ENCODE assay signal across 8 cellular contexts in genomic region chr16:74607310-74607966, GRCh38. TPM values are rescaled to one million over a fixed set of nuclear protein-coding genes. Genes with fewer than 3 reads are reported as not detected.
DNase-seq lines count a peak whose midpoint lies in the region; TF ChIP-seq lines count a peak whose summit lies in the region.

No MANE protein-coding gene starts in this region.

- no peak for TF ChIP-seq POLR2A in esophagus squamous epithelium (IDR thresholded peaks at IDR 0.05)

- H4K20me1 ChIP-seq in OCI-LY1 (ENCODE audit: insufficient read depth, low read length), result no peaks in the 10 kb centered on the region

- H3K36me3 ChIP-seq in H7 (replicated peaks; ENCODE audit: control insufficient read depth, insufficient read depth, low read length), result no peaks in the 10 kb centered on the region
- no peaks in the 10 kb centered on the region for H3K36me3 ChIP-seq in OCI-LY1 (ENCODE audit: insufficient read depth, low read length)
- no peaks in the 10 kb centered on the region for H3K36me3 ChIP-seq in esophagus squamous epithelium

- intact Hi-C loops in esophagus squamous epithelium (cut with DNase I), result no loop called here

- H3F3A ChIP-seq in OCI-LY1 (ENCODE audit: insufficient read depth, low read length), result no peaks in the 10 kb centered on the region

- peak overlapping the region; percentile 87 for H3K9ac ChIP-seq in OCI-LY1 (ENCODE audit: low read length)

- TF ChIP-seq CTCF in OCI-LY1 (IDR thresholded peaks at IDR 0.05; ENCODE audit: low read length) (no peak), esophagus squamous epithelium (IDR thresholded peaks at IDR 0.05) (no peak), retinal pigment epithelial cell (conservative IDR thresholded peaks at IDR 0.05; ENCODE audit: low read depth, low read length) (no peak)

- H3K9me3 ChIP-seq in OCI-LY1 (ENCODE audit: low read length) (no peaks in the 10 kb centered on the region), esophagus squamous epithelium (no peaks in the 10 kb centered on the region)

- H3K4me1 ChIP-seq in OCI-LY1 (ENCODE audit: insufficient read depth, low read length, severe bottlenecking) (peaks cover 29% of the 10 kb centered on the region), esophagus squamous epithelium (peaks cover 11 to 47% (median 30%) of the 10 kb centered on the region in 3 donors)

- H3K4me3 ChIP-seq in H7 (ENCODE audit: insufficient read depth, low read depth, low read length) (peak overlapping the region; percentile 99), OCI-LY1 (ENCODE audit: low read depth, low read length, poor library complexity, severe bottlenecking) (peak overlapping the region; percentile 75), esophagus squamous epithelium (peak overlapping the region; percentile 80 to 93 (median 88)), retinal pigment epithelial cell (ENCODE audit: low read length) (peak overlapping the region; percentile 88)

- peak overlapping the region; percentile 75 for H3K4me2 ChIP-seq in OCI-LY1 (ENCODE audit: low read length)

- H3K9me2 ChIP-seq in OCI-LY1 (ENCODE audit: low read depth, low read length), result no peaks in the 10 kb centered on the region

- H3K27me3 ChIP-seq in H7 (ENCODE audit: control insufficient read depth, insufficient read depth, low read length) (no peaks in the 10 kb centered on the region), OCI-LY1 (ENCODE audit: insufficient read depth, low read length) (no peaks in the 10 kb centered on the region), esophagus squamous epithelium (no peaks in the 10 kb centered on the region)

- DNase-seq in NCI-H2107 treated with DMSO at 0.1 percent for 48 hours (lab: John Stamatoyannopoulos, UW; ENCODE audit: unreplicated experiment) (peak; percentile 60), NCI-H2107 (lab: John Stamatoyannopoulos, UW) (no peak), H7 (peak; percentile 70), esophagus squamous epithelium (lab: John Stamatoyannopoulos, UW) (no peak), retinal pigment epithelial cell (ENCODE audit: low read depth) (peak; percentile 12), NOMO-1 (lab: John Stamatoyannopoulos, UW; ENCODE audit: unreplicated experiment in 2 of 2) (no peak), GM03348 (ENCODE audit: low spot score) (no peak)

- H3K79me2 ChIP-seq in OCI-LY1 (ENCODE audit: insufficient read depth, low read length), result peaks cover 33% of the 10 kb centered on the region

- 20 to 26% methylated on average over 12 to 14 of the region's 14 CpGs for WGBS in esophagus squamous epithelium, 2 donors

- H3K27ac ChIP-seq in OCI-LY1 (ENCODE audit: low read depth, low read length, poor library complexity, severe bottlenecking) (no peak overlapping the region), esophagus squamous epithelium (peak overlapping the region; percentile 94 to 96 (median 96))

- peak overlapping the region; percentile 21; the same call in 1 of the 2 replicates for H2AFZ ChIP-seq in OCI-LY1 (ENCODE audit: low read length)

RNA-seq across cellular contexts. Expression of gene GLG1, which starts 0.5 kb away (rescaled TPM):
- total RNA-seq in H7 (2014; rRNA removed; shearing (Covaris generic)), result 61.4 and 84.8 TPM in 2 replicates
- 10 to 100 TPM; 59.2 to 71.9 (median 60.8) TPM for total RNA-seq in esophagus squamous epithelium

RNA-seq across cellular contexts. Expression of gene RFWD3, which starts 59.2 kb away (rescaled TPM):
- 75.9 and 76.3 TPM in 2 replicates for total RNA-seq in H7 (2014; rRNA removed; shearing (Covaris generic))
- total RNA-seq in esophagus squamous epithelium, result 10 to 100 TPM; 10.1 to 35.2 (median 16.7) TPM

Comparison
In these comparisons a context has a peak if more than half of its experiments do, and no peak if none do; other contexts are left out.
1. DNase-seq: peak in NCI-H2107 treated with DMSO at 0.1 percent for 48 hours (single experiment), H7 (single experiment) and retinal pigment epithelial cell (single experiment); none in NCI-H2107 (single experiment), esophagus squamous epithelium (single experiment), NOMO-1 (0 of 2) and GM03348 (single experiment).
2. Peak in every context shown above with its lines, with median percentiles within 50 percentile points of each other: H3K4me3 ChIP-seq.